Comparison of ENCODE assay signal across 19 cellular contexts in the genomic region with DNA sequence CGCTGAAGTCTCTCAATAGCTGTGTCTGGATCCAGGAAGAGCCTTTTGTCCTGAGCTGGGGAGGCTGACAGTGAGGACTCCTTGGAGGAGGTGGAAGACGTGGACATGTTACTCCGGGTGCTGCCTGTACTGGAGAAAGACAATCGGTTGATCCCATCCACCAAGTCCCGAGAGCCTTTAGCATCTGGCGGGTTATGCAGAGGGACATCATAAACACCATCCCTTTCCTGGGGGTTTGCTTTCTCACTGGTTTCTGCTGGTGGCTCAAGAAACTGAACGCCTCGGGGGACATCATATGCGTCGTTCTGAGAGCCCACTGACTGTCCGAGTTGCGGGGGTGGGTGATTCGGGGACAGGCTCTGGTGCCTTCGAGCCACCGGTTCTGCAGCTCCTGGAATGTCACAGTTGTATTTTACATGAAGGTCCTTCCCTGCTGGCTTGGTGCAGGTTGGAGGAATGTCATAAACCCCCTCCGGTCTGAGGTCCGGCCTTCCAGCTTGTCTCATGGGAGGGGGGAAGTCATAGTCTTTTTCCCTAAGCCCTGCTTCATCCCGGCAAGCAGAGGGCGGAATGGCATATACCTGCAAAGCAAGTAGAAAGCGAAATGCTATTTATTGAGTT.
"Had no signal": no experiment of that assay in that cellular context is flagged by ENCODE, and none has a peak within 500 bp of the region (broad histone marks: within the 10 kb centered on the region; RNA-seq: fewer than 3 reads in every experiment).

No MANE protein-coding gene starts in this region.

- H3K4me1 ChIP-seq: psoas muscle, uterus had no signal

- H3K9me3 ChIP-seq: gastrocnemius medialis, heart right ventricle, left lung, lower lobe of right lung, psoas muscle, tibial artery, upper lobe of left lung, uterus had no signal

- H3K4me1 Mint-ChIP-seq: memory B cell had no signal

- DNase-seq: cortex of kidney; dorsolateral prefrontal cortex; effector CD8-positive, alpha-beta T cell; gastrocnemius medialis; heart right ventricle; hypothalamus; left lung; lower lobe of right lung; midbrain; nephron progenitor cell; psoas muscle; small intestine; stimulated activated CD4-positive, alpha-beta T cell treated with anti-CD3 and anti-CD28 coated beads, Interleukin-2, amount 100 ng/mL, for 48 hours; tibial artery; uterus had no signal

- H3K36me3 ChIP-seq: uterus had no signal

- H3K27me3 ChIP-seq: dorsolateral prefrontal cortex, gastrocnemius medialis, heart right ventricle, left lung, tibial artery, upper lobe of left lung, uterus had no signal

- H3K9me3 Mint-ChIP-seq: memory B cell; stimulated activated naive CD8-positive, alpha-beta T cell treated with anti-CD3 and anti-CD28 coated beads, Interleukin-15, Interleukin-2, amounts not matched to agents 100 ng/mL and 50 ng/mL, for 24 hours had no signal

- H3K4me3 Mint-ChIP-seq: memory B cell; nephron progenitor cell; stimulated activated naive CD8-positive, alpha-beta T cell treated with anti-CD3 and anti-CD28 coated beads, Interleukin-15, Interleukin-2, amounts not matched to agents 100 ng/mL and 50 ng/mL, for 24 hours had no signal

- ATAC-seq: esophagus mucosa, gastrocnemius medialis, left lung, psoas muscle had no signal

- H3K4me3 ChIP-seq: dorsolateral prefrontal cortex, gastrocnemius medialis, heart right ventricle, left lung, lower lobe of right lung, psoas muscle, tibial artery, upper lobe of left lung, uterus had no signal

- H3K27me3 Mint-ChIP-seq: memory B cell; stimulated activated naive CD8-positive, alpha-beta T cell treated with anti-CD3 and anti-CD28 coated beads, Interleukin-15, Interleukin-2, amounts not matched to agents 100 ng/mL and 50 ng/mL, for 24 hours had no signal

- H3K27ac ChIP-seq: dorsolateral prefrontal cortex, gastrocnemius medialis, heart right ventricle, left lung, lower lobe of right lung, psoas muscle, tibial artery, uterus had no signal

- H3K27ac Mint-ChIP-seq: stimulated activated naive CD8-positive, alpha-beta T cell treated with anti-CD3 and anti-CD28 coated beads, Interleukin-15, Interleukin-2, amounts not matched to agents 100 ng/mL and 50 ng/mL, for 24 hours had no signal
